ENCODE assay signal across 21 cellular contexts in genomic region chr11:122998727-122999370, GRCh38. TPM values are rescaled to one million over a fixed set of nuclear protein-coding genes. Genes with fewer than 3 reads are reported as not detected.
DNase-seq lines count a peak whose midpoint lies in the region; ATAC-seq, FAIRE-seq and TF ChIP-seq lines count a peak whose summit lies in the region.
"Had no signal": no experiment of that assay in that cellular context is flagged by ENCODE, and none has a peak within 500 bp of the region (broad histone marks: within the 10 kb centered on the region; RNA-seq: fewer than 3 reads in every experiment).

No MANE protein-coding gene starts in this region.

- no peaks in the 10 kb centered on the region for H4K20me1 ChIP-seq in H1 (replicated peaks in 1 of 2; ENCODE audit: control insufficient read depth in 1 of 2, insufficient read depth in 2 of 2, low read length in 2 of 2)
- no peaks in the 10 kb centered on the region for H4K20me1 ChIP-seq in neural progenitor cell (ENCODE audit: low read depth)

- no peaks in the 10 kb centered on the region for H3K9me3 Mint-ChIP-seq in neural progenitor cell
- H3K9me3 Mint-ChIP-seq: CD8-positive, alpha-beta T cell had no signal

- CTCF ChIA-PET in H1 (lab: Charles Lee; ENCODE audit: partially characterized antibody): interaction anchor here (0.6 to 2.6 kb wide), 6 partner anchors 21 to 302 kb away, joined by 3 to 11 read pairs (median 4); no protein-coding TSS in a partner anchor

- TF ChIP-seq RAD21 in H1 (IDR thresholded peaks at IDR 0.05 in 1 of 2, conservative IDR thresholded peaks at IDR 0.05 in 1 of 2; ENCODE audit: low read depth in 2 of 2, low read length in 2 of 2): no peak

- no peaks in the 10 kb centered on the region for H3K79me1 ChIP-seq in H1 (ENCODE audit: low read depth, low read length)

- H3K18ac ChIP-seq in H1 (ENCODE audit: extremely low read depth, low read length): no peak overlapping the region

- no peak overlapping the region for H4K5ac ChIP-seq in H1 (ENCODE audit: insufficient read length, low read depth, low read length)

- peak overlapping the region; percentile 53 for H4K8ac ChIP-seq in H1 (ENCODE audit: extremely low read depth, insufficient read depth, low read length)

- H3K23ac ChIP-seq in H1 (ENCODE audit: insufficient read length): no peak overlapping the region

- H3K23me2 ChIP-seq in H1 (ENCODE audit: low read depth, low read length): no peaks in the 10 kb centered on the region

- DNase-seq in ELR (ENCODE audit: low read depth): peak; percentile 16
- peak; percentile 59 to 76 for DNase-seq in NCI-H526 (lab: John Stamatoyannopoulos, UW)
- DNase-seq in H1 (ENCODE audit: low read depth in 1 of 2, low spot score in 2 of 2): peak in 1 of 2 experiments; percentile 33
- DNase-seq in neural progenitor cell (ENCODE audit: low spot score): peak; percentile 24
- no peak for DNase-seq in stimulated activated naive CD8-positive, alpha-beta T cell treated with anti-CD3 and anti-CD28 coated beads, Interleukin-15, Interleukin-2, amounts not matched to agents 100 U/mL and 50 U/mL, for 24 hours
- DNase-seq in GM19240 (ENCODE audit: insufficient read length, low spot score): no peak
- DNase-seq: BE2C; CD8-positive, alpha-beta T cell; DND-41; GOT3; MG63; NCI-H1092 treated with DMSO at 0.1 percent for 48 hours; NCI-H1694; NCI-H82; Peyer's patch; SHP77 treated with DMSO at 0.1 percent for 48 hours had no signal

- WGBS in H1 (ENCODE audit: extremely low coverage in 1 of 2, insufficient coverage in 1 of 2, insufficient read length in 1 of 2, insufficient replicate concordance in 2 of 2, low coverage in 1 of 2, low lambda C conversion rate in 2 of 2, missing lambda C conversion rate in 1 of 2), 2 experiments: 61% methylated on average over 14 of the region's 14 CpGs; no CpG with 5 or more reads in 1 of the 2 experiments

- H3K4me1 Mint-ChIP-seq in neural progenitor cell: peaks cover 12% of the 10 kb centered on the region

- H2AFZ ChIP-seq in H1 (ENCODE audit: low read length) (peak overlapping the region; percentile 1; the same call in 1 of the 2 replicates), neural progenitor cell (replicated peaks) (peak overlapping the region; percentile 60)

- no peak overlapping the region for H3K27ac ChIP-seq in H1 (ENCODE audit: low read depth, low read length)
- no peak overlapping the region for H3K27ac ChIP-seq in neural progenitor cell
- H3K27ac ChIP-seq: KMS-11, Peyer's patch had no signal

- H3K4ac ChIP-seq in H1 (replicated peaks; ENCODE audit: insufficient read length, low read depth, low read length): no peak overlapping the region

- H3K4me1 ChIP-seq in H1 (replicated peaks in 1 of 4; ENCODE audit: control insufficient read depth in 3 of 4, insufficient read depth in 4 of 4, low read length in 3 of 4): peaks cover 0 to 7% (median 4%) of the 10 kb centered on the region in 4 experiments; a peak in 2 of 7 replicates
- H3K4me1 ChIP-seq in neural progenitor cell: peaks cover 17% of the 10 kb centered on the region
- H3K4me1 ChIP-seq: BE2C, Peyer's patch had no signal

- H2BK12ac ChIP-seq in H1 (ENCODE audit: low read depth, low read length): no peak overlapping the region

- no peak overlapping the region for H2BK5ac ChIP-seq in H1 (ENCODE audit: low read depth, low read length)

- H3K9ac ChIP-seq in H1 (replicated peaks in 1 of 4; ENCODE audit: extremely low read depth in 1 of 4, low read depth in 3 of 4, low read length in 3 of 4) (no peak overlapping the region), neural progenitor cell (no peak overlapping the region)
- H3K9ac ChIP-seq: KMS-11 had no signal

- H3K27me3 ChIP-seq in H1 (replicated peaks in 1 of 4; ENCODE audit: control insufficient read depth in 3 of 4, extremely low read depth in 1 of 4, insufficient read depth in 3 of 4, low read length in 3 of 4): no peaks in the 10 kb centered on the region
- H3K27me3 ChIP-seq in neural progenitor cell: no peaks in the 10 kb centered on the region
- H3K27me3 ChIP-seq: Peyer's patch had no signal

- H3K4me3 ChIP-seq in H1 (ENCODE audit: extremely low read depth in 1 of 4, insufficient read depth in 2 of 4, low read depth in 3 of 4, low read length in 4 of 4) (no peak overlapping the region), neural progenitor cell (no peak overlapping the region)
- H3K4me3 ChIP-seq: MG63, Peyer's patch had no signal

- no peak overlapping the region for H2BK20ac ChIP-seq in H1 (ENCODE audit: low read length)

- peaks cover 19% of the 10 kb centered on the region for H3F3A ChIP-seq in neural progenitor cell (ENCODE audit: low read depth)

- H3K9me3 ChIP-seq in H1 (ENCODE audit: insufficient read depth in 2 of 2, low read depth in 1 of 2, low read length in 1 of 2) (no peaks in the 10 kb centered on the region), neural progenitor cell (ENCODE audit: low read depth) (no peaks in the 10 kb centered on the region)
- H3K9me3 ChIP-seq: BE2C, MG63, Peyer's patch had no signal

- H3K27me3 Mint-ChIP-seq in neural progenitor cell (ENCODE audit: insufficient read depth, low read depth): no peaks in the 10 kb centered on the region

- 0 out of 4 replicates have a peak overlapping the region, but pooled peaks of 1 of the 2 experiments have one; percentile 1 for H3K4me2 ChIP-seq in H1 (ENCODE audit: insufficient read depth in 1 of 2, low read depth in 2 of 2, low read length in 2 of 2)
- peak overlapping the region; percentile 49 for H3K4me2 ChIP-seq in neural progenitor cell
- H3K4me2 ChIP-seq: KMS-11 had no signal

- no peak overlapping the region for H4K91ac ChIP-seq in H1 (replicated peaks; ENCODE audit: insufficient read length, low read length)

- H3K14ac ChIP-seq in H1 (ENCODE audit: insufficient read length): no peak overlapping the region

- no peak overlapping the region for H2BK120ac ChIP-seq in H1 (replicated peaks; ENCODE audit: low read depth, low read length)

- TF ChIP-seq POLR2A in H1 (IDR thresholded peaks at IDR 0.05; ENCODE audit: control extremely low read depth in 1 of 2, low read depth in 2 of 2, low read length in 2 of 2): no peak

- H3K27ac Mint-ChIP-seq in neural progenitor cell: no peak overlapping the region
- H3K27ac Mint-ChIP-seq: CD8-positive, alpha-beta T cell had no signal

- H3K36me3 Mint-ChIP-seq in neural progenitor cell: no peaks in the 10 kb centered on the region
- H3K36me3 Mint-ChIP-seq: CD8-positive, alpha-beta T cell had no signal

- TF ChIP-seq CTCF in H1 (IDR thresholded peaks at IDR 0.05; ENCODE audit: control extremely low read depth in 1 of 3, insufficient read depth in 1 of 3, low read depth in 1 of 3, low read length in 3 of 3) (no peak), neural progenitor cell (IDR thresholded peaks at IDR 0.05) (no peak)

- no peaks in the 10 kb centered on the region for H3K36me3 ChIP-seq in H1 (ENCODE audit: control insufficient read depth in 2 of 4, insufficient read depth in 4 of 4, low read length in 3 of 4)
- H3K36me3 ChIP-seq in neural progenitor cell: no peaks in the 10 kb centered on the region
- H3K36me3 ChIP-seq: BE2C, MG63, Peyer's patch had no signal

- POLR2A ChIA-PET in H1 (lab: Charles Lee; ENCODE audit: partially characterized antibody): interaction anchor here (1.3 kb wide), 1 partner anchor 63 kb away, joined by 3 read pairs; the partner anchor contains the start of gene HSPA8

- no peak overlapping the region for H3K4me3 Mint-ChIP-seq in neural progenitor cell
- H3K4me3 Mint-ChIP-seq: CD8-positive, alpha-beta T cell had no signal

- no peak for TF ChIP-seq EP300 in H1 (IDR thresholded peaks at IDR 0.05; ENCODE audit: borderline replicate concordance in 1 of 2, low read depth in 2 of 2, low read length in 2 of 2)

- no peak overlapping the region for H3K56ac ChIP-seq in H1 (replicated peaks; ENCODE audit: insufficient read length, low read depth, low read length)

- H3K79me2 ChIP-seq in H1 (ENCODE audit: control insufficient read depth in 1 of 2, insufficient read depth in 2 of 2, low read length in 2 of 2) (no peaks in the 10 kb centered on the region), neural progenitor cell (ENCODE audit: low read depth) (no peaks in the 10 kb centered on the region)

- no peak for ATAC-seq in GM18867 (IDR thresholded peaks at IDR 0.05; ENCODE audit: unreplicated experiment)
- ATAC-seq in stimulated activated naive CD8-positive, alpha-beta T cell treated with anti-CD3 and anti-CD28 coated beads, Interleukin-15, Interleukin-2, amounts not matched to agents 100 U/mL and 50 U/mL, for 24 hours: no peak
- no peak for ATAC-seq in GM18870 (IDR thresholded peaks at IDR 0.05; ENCODE audit: unreplicated experiment)
- ATAC-seq: CD8-positive, alpha-beta T cell had no signal

- no peak for FAIRE-seq in H1 (lab: Jason Lieb, UNC)
- FAIRE-seq: D721Med, GM18507 had no signal

- no peak overlapping the region for H2BK15ac ChIP-seq in H1 (ENCODE audit: low read length)

- no peak overlapping the region for H2AK5ac ChIP-seq in H1 (ENCODE audit: low read depth, low read length)

TF ChIP-seq in H1, 55 proteins besides CTCF, POLR2A, EP300 and RAD21:
- TF ChIP-seq NRF1 (IDR thresholded peaks at IDR 0.05; ENCODE audit: low read depth, low read length) (no peak), SRF (IDR thresholded peaks at IDR 0.05; ENCODE audit: low read depth, low read length) (no peak), EZH2 (IDR thresholded peaks at IDR 0.05; ENCODE audit: low read depth, low read length, severe bottlenecking) (no peak), BRCA1 (IDR thresholded peaks at IDR 0.05; ENCODE audit: low read depth, low read length) (no peak), KDM4A (IDR thresholded peaks at IDR 0.05; ENCODE audit: low read depth, low read length, severe bottlenecking) (no peak), YY1 (IDR thresholded peaks at IDR 0.05; ENCODE audit: low read depth, low read length) (no peak), BCL11A (IDR thresholded peaks at IDR 0.05; ENCODE audit: low read depth in 2 of 2, low read length in 2 of 2) (no peak)
TF ChIP-seq in H1: peak in this region for 0.

RNA-seq across cellular contexts. Expression of gene BSX, which starts 17.2 kb away (rescaled TPM):
- not detected in 2 replicates for total RNA-seq in H1 (2021; fragmentation: NEBNext Ultra II Directional; extraction: Animal tissue kit (Norgen Biotek cat#: 25700))
- polyA plus RNA-seq in H1 (2011; rRNA removed): not detected in 2 replicates
- not detected for polyA plus RNA-seq in H1 (2011; cell fraction: cytosol; rRNA removed)
- polyA plus RNA-seq in H1 (2011; cell fraction: nucleus; rRNA removed): not detected
- polyA plus RNA-seq in H1 (2012, experiment 1 of 2): not detected in 4 replicates
- not detected for polyA plus RNA-seq in H1 (2012, experiment 2 of 2)
- polyA plus RNA-seq in H1 (2013, experiment 1 of 2): not detected
- not detected for polyA plus RNA-seq in H1 (2013, experiment 2 of 2)
- polyA minus RNA-seq in H1 (2011; rRNA and poly(A)+ RNA removed): not detected in 2 replicates
- not detected for polyA minus RNA-seq in H1 (2011; cell fraction: cytosol; rRNA and poly(A)+ RNA removed)
- not detected for polyA minus RNA-seq in H1 (2011; cell fraction: nucleus; rRNA and poly(A)+ RNA removed)
- not detected in 2 replicates for total RNA-seq in neural progenitor cell (ENCODE audit: low replicate concordance)
- total RNA-seq: CD8-positive, alpha-beta T cell; Peyer's patch had no signal

Comparison
In these comparisons a context has a peak if more than half of its experiments do, and no peak if none do; other contexts are left out.
1. DNase-seq: peak in ELR (single experiment), NCI-H526 (2 of 2) and neural progenitor cell (single experiment); none in stimulated activated naive CD8-positive, alpha-beta T cell treated with anti-CD3 and anti-CD28 coated beads, Interleukin-15, Interleukin-2, amounts not matched to agents 100 U/mL and 50 U/mL, for 24 hours (single experiment) and GM19240 (single experiment).